ENCODE assay signal across 21 cellular contexts in the genomic region with DNA sequence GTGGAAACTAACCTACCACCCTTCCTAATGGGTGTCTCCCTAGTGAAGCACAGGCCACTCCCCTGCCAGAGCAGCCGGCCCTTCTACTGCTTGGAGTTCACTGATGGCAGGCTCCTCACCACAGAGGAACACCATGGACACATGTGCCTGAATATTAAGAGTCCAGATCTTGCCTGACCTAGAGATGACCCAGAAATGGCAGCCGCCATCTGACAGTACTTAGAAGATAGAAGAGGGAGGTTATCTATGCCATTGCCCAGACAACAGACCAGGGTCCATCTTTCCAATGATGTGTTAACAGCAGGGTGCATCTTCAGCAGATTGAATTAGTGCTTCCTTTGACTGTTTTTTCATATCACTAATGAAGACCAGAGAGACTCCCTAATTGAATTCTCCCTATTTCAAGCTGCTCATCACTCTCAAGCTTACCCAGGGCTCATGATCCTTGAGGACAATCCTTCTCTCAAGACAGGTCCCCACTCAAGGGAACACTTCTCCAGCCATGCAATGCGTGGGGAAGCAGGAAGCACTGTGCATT. TPM values are rescaled to one million over a fixed set of nuclear protein-coding genes. Genes with fewer than 3 reads are reported as not detected.
DNase-seq lines count a peak whose midpoint lies in the region; ATAC-seq and TF ChIP-seq lines count a peak whose summit lies in the region.
"Had no signal": no experiment of that assay in that cellular context is flagged by ENCODE, and none has a peak within 500 bp of the region (broad histone marks: within the 10 kb centered on the region; RNA-seq: fewer than 3 reads in every experiment).

No MANE protein-coding gene starts in this region.

- H3K27me3 ChIP-seq in left ventricle myocardium inferior (ENCODE audit: low read depth) = no peaks in the 10 kb centered on the region
- no peaks in the 10 kb centered on the region for H3K27me3 ChIP-seq in WERI-Rb-1 (ENCODE audit: insufficient read depth, low read depth, severe bottlenecking)
- H3K27me3 ChIP-seq: BLaER1 had no signal

- no peak for DNase-seq in left ventricle myocardium inferior
- DNase-seq in cardiac septum (ENCODE audit: low spot score) = no peak
- peak; percentile 79 for DNase-seq in WERI-Rb-1
- peak; percentile 44 for DNase-seq in left kidney (ENCODE audit: low read depth, low spot score)
- no peak for DNase-seq in type B pancreatic cell (ENCODE audit: extremely low spot score, unreplicated experiment)
- no peak for DNase-seq in osteocyte (ENCODE audit: extremely low spot score, unreplicated experiment)
- DNase-seq in activated CD4-positive, alpha-beta memory T cell treated with anti-CD3 and anti-CD28 coated beads, Interleukin-2, amount 10 ng/mL, durations not matched to agents 7 days and 5 days = no peak
- DNase-seq in activated naive CD4-positive, alpha-beta T cell treated with anti-CD3 and anti-CD28 coated beads, Interleukin-2, amount 50 U/mL, for 72 hours (ENCODE audit: low spot score in 2 of 2) = no peak
- DNase-seq: Calu3; CD4-positive, alpha-beta memory T cell; GF-D8; GM23248; NCI-H1048; NCI-H1436 treated with DMSO at 0.1 percent for 48 hours; NCI-H2029 treated with DMSO at 0.1 percent for 48 hours; NCI-H774; Right ventricle myocardium superior had no signal

- H3K9me3 Mint-ChIP-seq in type B pancreatic cell = no peaks in the 10 kb centered on the region
- H3K9me3 Mint-ChIP-seq in osteocyte (ENCODE audit: unreplicated experiment) = no peaks in the 10 kb centered on the region
- H3K9me3 Mint-ChIP-seq in activated CD4-positive, alpha-beta memory T cell treated with anti-CD3 and anti-CD28 coated beads, Interleukin-2, amount 10 ng/mL, durations not matched to agents 7 days and 5 days = no peaks in the 10 kb centered on the region
- no peaks in the 10 kb centered on the region for H3K9me3 Mint-ChIP-seq in activated naive CD4-positive, alpha-beta T cell treated with anti-CD3 and anti-CD28 coated beads, Interleukin-2, amount 50 U/mL, for 72 hours

- H3K9me3 ChIP-seq in left ventricle myocardium inferior (replicated peaks) (no peaks in the 10 kb centered on the region), WERI-Rb-1 (ENCODE audit: severe bottlenecking) (no peaks in the 10 kb centered on the region)
- H3K9me3 ChIP-seq: BLaER1, HAP-1 had no signal

- CTCF ChIA-PET in activated CD4-positive, alpha-beta memory T cell treated with anti-CD3 and anti-CD28 coated beads, Interleukin-2, amount 10 ng/mL, durations not matched to agents 7 days and 5 days (lab: Charles Lee) = no interaction called here

- H3K36me3 ChIP-seq in left ventricle myocardium inferior = no peaks in the 10 kb centered on the region
- H3K36me3 ChIP-seq in WERI-Rb-1 = no peaks in the 10 kb centered on the region; the same call in 1 of the 2 replicates
- H3K36me3 ChIP-seq: BLaER1, HAP-1 had no signal

- H3K27me3 Mint-ChIP-seq in type B pancreatic cell = no peaks in the 10 kb centered on the region
- H3K27me3 Mint-ChIP-seq in osteocyte (ENCODE audit: unreplicated experiment) = peaks cover 41% of the 10 kb centered on the region
- H3K27me3 Mint-ChIP-seq in activated CD4-positive, alpha-beta memory T cell treated with anti-CD3 and anti-CD28 coated beads, Interleukin-2, amount 10 ng/mL, durations not matched to agents 7 days and 5 days = peaks cover 47% of the 10 kb centered on the region

- peaks cover 51% of the 10 kb centered on the region for H3K4me1 ChIP-seq in left ventricle myocardium inferior
- H3K4me1 ChIP-seq: HAP-1 had no signal

- H3K4me3 ChIP-seq in left ventricle myocardium inferior (no peak overlapping the region), WERI-Rb-1 (ENCODE audit: low read depth, low read length) (no peak overlapping the region)
- H3K4me3 ChIP-seq: BLaER1, GM23248, HAP-1 had no signal

- H3K27ac Mint-ChIP-seq in type B pancreatic cell (peak overlapping the region; percentile 16), osteocyte (ENCODE audit: unreplicated experiment) (no peak overlapping the region)
- no peak overlapping the region for H3K27ac Mint-ChIP-seq in activated CD4-positive, alpha-beta memory T cell treated with anti-CD3 and anti-CD28 coated beads, Interleukin-2, amount 10 ng/mL, durations not matched to agents 7 days and 5 days
- H3K27ac Mint-ChIP-seq in activated naive CD4-positive, alpha-beta T cell treated with anti-CD3 and anti-CD28 coated beads, Interleukin-2, amount 50 U/mL, for 72 hours = no peak overlapping the region
- H3K27ac Mint-ChIP-seq: CD4-positive, alpha-beta memory T cell had no signal

- H3K36me3 Mint-ChIP-seq in type B pancreatic cell (peaks cover 8% of the 10 kb centered on the region), osteocyte (ENCODE audit: unreplicated experiment) (no peaks in the 10 kb centered on the region)
- no peaks in the 10 kb centered on the region for H3K36me3 Mint-ChIP-seq in activated CD4-positive, alpha-beta memory T cell treated with anti-CD3 and anti-CD28 coated beads, Interleukin-2, amount 10 ng/mL, durations not matched to agents 7 days and 5 days (ENCODE audit: low read depth)
- no peaks in the 10 kb centered on the region for H3K36me3 Mint-ChIP-seq in activated naive CD4-positive, alpha-beta T cell treated with anti-CD3 and anti-CD28 coated beads, Interleukin-2, amount 50 U/mL, for 72 hours
- H3K36me3 Mint-ChIP-seq: CD4-positive, alpha-beta memory T cell had no signal

- TF ChIP-seq CTCF in left ventricle myocardium inferior (IDR thresholded peaks at IDR 0.05; ENCODE audit: borderline replicate concordance) (no peak), WERI-Rb-1 (IDR thresholded peaks at IDR 0.05; ENCODE audit: low read depth, low read length) (no peak), type B pancreatic cell (conservative IDR thresholded peaks at IDR 0.05) (no peak), osteocyte (IDR thresholded peaks at IDR 0.05) (no peak)

- H3K4me1 Mint-ChIP-seq in type B pancreatic cell (ENCODE audit: unreplicated experiment) (peaks cover 47% of the 10 kb centered on the region), osteocyte (ENCODE audit: unreplicated experiment) (peaks cover 23% of the 10 kb centered on the region)
- H3K4me1 Mint-ChIP-seq in activated CD4-positive, alpha-beta memory T cell treated with anti-CD3 and anti-CD28 coated beads, Interleukin-2, amount 10 ng/mL, durations not matched to agents 7 days and 5 days = peaks cover 3% of the 10 kb centered on the region

- H3K27ac ChIP-seq in left ventricle myocardium inferior (replicated peaks) (peak overlapping the region; percentile 68), WERI-Rb-1 (peak overlapping the region; percentile 55)
- H3K27ac ChIP-seq: BLaER1, GM23248, KMS-11 had no signal

- POLR2A ChIA-PET in activated CD4-positive, alpha-beta memory T cell treated with anti-CD3 and anti-CD28 coated beads, Interleukin-2, amount 10 ng/mL, durations not matched to agents 7 days and 5 days (lab: Charles Lee) = interaction anchor here (1.3 kb wide), 1 partner anchor 8 kb away, joined by 4 read pairs; no protein-coding TSS in a partner anchor

- no peak overlapping the region for H3K4me3 Mint-ChIP-seq in type B pancreatic cell
- H3K4me3 Mint-ChIP-seq in osteocyte (ENCODE audit: unreplicated experiment) = no peak overlapping the region
- no peak overlapping the region for H3K4me3 Mint-ChIP-seq in activated CD4-positive, alpha-beta memory T cell treated with anti-CD3 and anti-CD28 coated beads, Interleukin-2, amount 10 ng/mL, durations not matched to agents 7 days and 5 days
- H3K4me3 Mint-ChIP-seq: CD4-positive, alpha-beta memory T cell had no signal

- intact Hi-C loops in left ventricle myocardium inferior (cut with micrococcal nuclease) (no loop called here), cardiac septum (cut with DNase I) (loop anchor here (5.0 kb wide), 1 partner anchor 38 kb away; no protein-coding TSS in a partner anchor)

- ATAC-seq in activated naive CD4-positive, alpha-beta T cell treated with anti-CD3 and anti-CD28 coated beads, Interleukin-2, amount 50 U/mL, for 72 hours = no peak

RNA-seq across cellular contexts. Expression of a gene that starts 59.8 kb away (rescaled TPM):
- 28.8 TPM for total RNA-seq in left ventricle myocardium inferior
- total RNA-seq in cardiac septum = 27.9 TPM
- total RNA-seq in type B pancreatic cell (ENCODE audit: low replicate concordance) = 37.8 and 63.1 TPM in 2 replicates
- total RNA-seq in osteocyte = 0.24 and 0.26 TPM in 2 replicates
- not detected for total RNA-seq in activated CD4-positive, alpha-beta memory T cell treated with anti-CD3 and anti-CD28 coated beads, Interleukin-2, amount 10 ng/mL, durations not matched to agents 7 days and 5 days
- 1 to 10 TPM; 1.0 to 2.6 TPM for total RNA-seq in activated naive CD4-positive, alpha-beta T cell treated with anti-CD3 and anti-CD28 coated beads, Interleukin-2, amount 50 U/mL, for 72 hours
- total RNA-seq: OCI-LY7 had no signal

Comparison
In these comparisons a context has a peak if more than half of its experiments do, and no peak if none do; other contexts are left out.
1. DNase-seq: peak in WERI-Rb-1 (single experiment) and left kidney (single experiment); none in left ventricle myocardium inferior (single experiment), cardiac septum (single experiment), type B pancreatic cell (single experiment), osteocyte (single experiment), activated CD4-positive, alpha-beta memory T cell treated with anti-CD3 and anti-CD28 coated beads, Interleukin-2, amount 10 ng/mL, durations not matched to agents 7 days and 5 days (single experiment) and activated naive CD4-positive, alpha-beta T cell treated with anti-CD3 and anti-CD28 coated beads, Interleukin-2, amount 50 U/mL, for 72 hours (0 of 2).